8 cellular contexts compared by ENCODE assay signal in the genomic region with DNA sequence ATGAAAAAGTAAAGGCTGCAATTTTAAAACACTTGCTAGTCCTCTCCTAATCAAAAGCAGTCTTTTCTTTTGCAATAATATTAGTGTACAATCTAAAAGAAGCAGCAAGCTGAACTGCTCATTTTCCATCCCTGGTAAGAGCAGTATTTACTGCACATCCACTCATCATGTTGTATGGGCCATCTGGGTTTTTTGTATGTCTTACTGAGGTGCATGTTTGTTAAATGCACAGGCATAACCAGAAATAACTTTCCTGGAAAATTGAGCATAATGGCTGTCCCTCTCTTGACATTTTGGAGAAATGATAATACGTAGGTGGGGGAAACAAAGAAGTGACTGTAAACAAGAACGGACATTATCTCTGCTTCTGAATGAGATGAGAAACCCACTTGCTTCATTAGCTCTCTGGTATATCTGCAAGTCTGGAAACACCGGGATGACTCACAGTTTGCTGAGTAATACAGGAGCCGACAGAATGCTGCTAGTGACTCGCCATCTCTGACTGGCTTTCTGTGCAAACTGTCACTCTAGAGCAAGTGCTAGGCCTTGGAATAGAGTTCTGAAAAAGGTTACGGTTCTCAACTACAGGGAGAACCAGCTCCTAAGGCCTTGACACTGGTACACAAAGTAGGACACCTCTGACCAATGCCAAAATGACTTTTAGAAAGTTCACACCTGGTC.
DNase-seq lines count a peak whose midpoint lies in the region; ATAC-seq and TF ChIP-seq lines count a peak whose summit lies in the region.

No MANE protein-coding gene starts in this region.

- no peak for TF ChIP-seq CTCF in PC-3 (conservative IDR thresholded peaks at IDR 0.05; ENCODE audit: low read depth, low read length)
- TF ChIP-seq CTCF in brain (conservative IDR thresholded peaks at IDR 0.05), result no peak

- no peaks in the 10 kb centered on the region for H3K79me2 ChIP-seq in PC-3 (ENCODE audit: low read length)

- H3K4me1 Mint-ChIP-seq in brain, result peaks cover 19% of the 10 kb centered on the region

- POLR2A ChIA-PET in PC-3 (lab: Charles Lee; ENCODE audit: unreplicated experiment), result no interaction called here

- peak overlapping the region; percentile 18; the same call in 1 of the 2 replicates for H3K4me3 ChIP-seq in PC-3 (ENCODE audit: low read length)

- H3K4me3 Mint-ChIP-seq in brain, result no peak overlapping the region

- peak overlapping the region in 3 of 5 experiments; percentile 6 to 32 (median 8) for H3K27ac Mint-ChIP-seq in brain

- H3F3A ChIP-seq in PC-3 (ENCODE audit: low read length, unreplicated experiment), result no peaks in the 10 kb centered on the region

- DNase-seq in EL, result peak; percentile 64
- DNase-seq in HCEC 1CT, result peak; percentile 36
- peak; percentile 86 for DNase-seq in PC-3
- peak; percentile 43 to 57 for DNase-seq in stimulated activated CD4-positive, alpha-beta T cell treated with anti-CD3 and anti-CD28 coated beads, Interleukin-2, amount 100 ng/mL, for 24 hours
- DNase-seq in NCI-H526 treated with DMSO at 0.1 percent for 48 hours (lab: John Stamatoyannopoulos, UW), result no peak
- no peak for DNase-seq in NCI-H2171 (lab: John Stamatoyannopoulos, UW)

- peaks cover 5% of the 10 kb centered on the region for H3K27me3 Mint-ChIP-seq in brain

- no peaks in the 10 kb centered on the region for H3K9me2 ChIP-seq in PC-3 (replicated peaks; ENCODE audit: low read length)

- H3K9me3 Mint-ChIP-seq in brain, result peaks cover 0 to 2% (median 0%) of the 10 kb centered on the region in 5 experiments

- CTCF ChIA-PET in PC-3 (lab: Charles Lee), result interaction anchor here (0.6 to 0.8 kb wide), 2 partner anchors 360 to 543 kb away, joined by 5 to 8 read pairs; no protein-coding TSS in a partner anchor

- peaks cover 14% of the 10 kb centered on the region for H3K4me1 ChIP-seq in PC-3 (ENCODE audit: insufficient read depth, low read length)

- H3K27ac ChIP-seq in PC-3 (ENCODE audit: low read length), result peak overlapping the region; percentile 58

- no peak overlapping the region for H3K9ac ChIP-seq in PC-3 (ENCODE audit: low read length)

- H3K36me3 Mint-ChIP-seq in brain, result no peaks in the 10 kb centered on the region

- H3K36me3 ChIP-seq in PC-3 (ENCODE audit: low read depth, low read length), result no peaks in the 10 kb centered on the region

- H3K4me2 ChIP-seq in PC-3 (ENCODE audit: low read length), result peak overlapping the region; percentile 61

- H3K27me3 ChIP-seq in PC-3 (ENCODE audit: low read length), result no peaks in the 10 kb centered on the region

- BruUV-seq in PC-3 (replicated peaks; lab: Mats Ljungman, UMichigan), result no TSS peak

- H4K20me1 ChIP-seq in PC-3 (ENCODE audit: low read length), result no peaks in the 10 kb centered on the region

- no peak overlapping the region for H2AFZ ChIP-seq in PC-3 (ENCODE audit: low read length)

- H3K9me3 ChIP-seq in PC-3 (ENCODE audit: low read length), result no peaks in the 10 kb centered on the region

- ATAC-seq in PC-3 (peak; percentile 100), GM21528 (IDR thresholded peaks at IDR 0.05; ENCODE audit: low FRiP score, unreplicated experiment) (no peak)

- intact Hi-C loops in PC-3 (cut with micrococcal nuclease), result loop anchor here (10.0 kb wide), 2 partner anchors 102 to 428 kb away; no protein-coding TSS in a partner anchor

Comparison
In these comparisons a context has a peak if more than half of its experiments do, and no peak if none do; other contexts are left out.
1. DNase-seq: peak in EL (single experiment), HCEC 1CT (single experiment), PC-3 (single experiment) and stimulated activated CD4-positive, alpha-beta T cell treated with anti-CD3 and anti-CD28 coated beads, Interleukin-2, amount 100 ng/mL, for 24 hours (2 of 2); none in NCI-H526 treated with DMSO at 0.1 percent for 48 hours (single experiment) and NCI-H2171 (single experiment).